In the genomic region with DNA sequence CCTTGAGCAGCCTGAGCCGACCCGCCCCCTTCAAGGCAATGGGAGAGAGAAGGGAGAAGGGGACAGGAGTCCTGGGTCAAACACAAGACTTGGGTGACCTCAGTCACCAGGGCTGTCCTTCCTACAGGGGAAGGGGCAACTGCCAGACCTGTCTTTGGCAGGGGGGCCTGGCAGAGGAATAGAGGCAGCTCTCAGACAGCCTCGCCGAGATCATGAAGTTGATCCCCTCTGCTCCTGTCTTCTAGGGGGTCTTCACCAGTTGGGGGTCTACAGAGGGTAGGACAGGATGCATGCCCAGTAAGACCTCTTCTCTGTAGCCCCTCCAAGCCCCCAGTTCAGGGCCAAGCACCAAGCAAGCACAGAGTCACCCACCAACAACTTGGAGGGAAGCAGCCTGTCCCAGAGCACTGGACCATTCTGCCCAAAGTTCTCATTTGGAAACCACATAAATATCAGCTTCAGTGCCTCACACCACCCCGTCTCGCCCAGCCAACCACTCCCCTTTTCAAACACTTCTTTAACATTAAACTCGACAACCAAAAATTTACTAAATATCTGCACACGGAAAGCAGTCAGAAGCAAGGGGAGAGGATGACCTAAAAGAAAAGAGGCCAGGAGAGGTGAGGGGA, we compare ENCODE assay signal across 9 cellular contexts. TPM values are rescaled to one million over a fixed set of nuclear protein-coding genes. Genes with fewer than 3 reads are reported as not detected.
DNase-seq lines count a peak whose midpoint lies in the region; ATAC-seq and TF ChIP-seq lines count a peak whose summit lies in the region.
"Had no signal": no experiment of that assay in that cellular context is flagged by ENCODE, and none has a peak within 500 bp of the region (broad histone marks: within the 10 kb centered on the region; RNA-seq: fewer than 3 reads in every experiment).

No MANE protein-coding gene starts in this region.

- peaks cover 53% of the 10 kb centered on the region for H3K4me1 Mint-ChIP-seq in WTC11

- H3K9me3 ChIP-seq in hepatocyte (ENCODE audit: low read depth): no peaks in the 10 kb centered on the region
- no peaks in the 10 kb centered on the region for H3K9me3 ChIP-seq in thoracic aorta
- H3K9me3 ChIP-seq: SJSA1 had no signal

- peaks cover 26% of the 10 kb centered on the region for H4K20me1 ChIP-seq in hepatocyte (ENCODE audit: insufficient read depth, poor library complexity, severe bottlenecking)

- H3K4me1 ChIP-seq in hepatocyte (ENCODE audit: insufficient read depth) (peaks cover 61% of the 10 kb centered on the region), thoracic aorta (ENCODE audit: control insufficient read depth in 1 of 2, low read depth in 2 of 2) (peaks cover 23 to 54% of the 10 kb centered on the region in 2 donors)

- no peak for TF ChIP-seq CTCF in WTC11 (IDR thresholded peaks at IDR 0.05)
- no peak for TF ChIP-seq CTCF in hepatocyte (IDR thresholded peaks at IDR 0.05; ENCODE audit: poor library complexity)
- TF ChIP-seq CTCF in thoracic aorta (IDR thresholded peaks at IDR 0.05): no peak

- H3K9me3 Mint-ChIP-seq in WTC11: no peaks in the 10 kb centered on the region

- no peak overlapping the region for H2AFZ ChIP-seq in hepatocyte

- ATAC-seq in WTC11 (no peak), thoracic aorta (ENCODE audit: insufficient number of reproducible peaks, low FRiP score, low read depth) (no peak), GM21723 (IDR thresholded peaks at IDR 0.05; ENCODE audit: unreplicated experiment) (no peak)

- H3K4me3 ChIP-seq in hepatocyte (peak overlapping the region; percentile 29), thoracic aorta (peak overlapping the region; percentile 74)
- H3K4me3 ChIP-seq: SJSA1 had no signal

- peak overlapping the region; percentile 69 for H3K4me3 Mint-ChIP-seq in WTC11

- H3K27me3 Mint-ChIP-seq in WTC11 (ENCODE audit: low read depth): peaks cover 6% of the 10 kb centered on the region

- H3K4me2 ChIP-seq in hepatocyte: peak overlapping the region; percentile 84

- no peak overlapping the region for H3K27ac Mint-ChIP-seq in WTC11

- no peak for DNase-seq in WTC11 (ENCODE audit: low spot score)
- DNase-seq in hepatocyte (ENCODE audit: low spot score): no peak
- DNase-seq in thoracic aorta (ENCODE audit: low spot score): no peak
- no peak for DNase-seq in stimulated activated naive CD4-positive, alpha-beta T cell treated with Interleukin-2 at 50 U/mL for 16 hours (lab: John Stamatoyannopoulos, UW)
- DNase-seq: dermis blood vessel endothelial cell; kidney; stimulated activated CD4-positive, alpha-beta T cell treated with anti-CD3 and anti-CD28 coated beads, Interleukin-2, amount 100 ng/mL, for 24 hours had no signal

- WGBS in hepatocyte (ENCODE audit: low lambda C conversion rate, missing lambda C conversion rate): 65% methylated on average over 8 of the region's 8 CpGs

- H3K27ac ChIP-seq in hepatocyte (peak overlapping the region; percentile 93), thoracic aorta (peak overlapping the region; percentile 79 to 83)
- H3K27ac ChIP-seq: SJSA1 had no signal

- H3K9me2 ChIP-seq in hepatocyte (replicated peaks; ENCODE audit: insufficient read depth): no peaks in the 10 kb centered on the region

- POLR2A ChIA-PET in WTC11 (lab: Charles Lee): no interaction called here

- CTCF ChIA-PET in WTC11 (lab: Charles Lee): interaction anchor here (1.0 to 8.2 kb wide), 8 partner anchors 16 to 178 kb away, joined by 3 to 80 read pairs (median 10); partner anchors contain the start of genes CIAPIN1, COQ9 and POLR2C

- H3K27me3 ChIP-seq in hepatocyte (no peaks in the 10 kb centered on the region), thoracic aorta (replicated peaks; ENCODE audit: insufficient read depth) (no peaks in the 10 kb centered on the region)
- H3K27me3 ChIP-seq: SJSA1 had no signal

- peaks cover 66% of the 10 kb centered on the region for H3K79me2 ChIP-seq in hepatocyte

- H3K36me3 Mint-ChIP-seq in WTC11: 0 out of 2 replicates have a peak, but pooled peaks cover 2% of the 10 kb centered on the region

- no peaks in the 10 kb centered on the region for H3K36me3 ChIP-seq in hepatocyte (replicated peaks; ENCODE audit: insufficient read depth, low read depth)
- H3K36me3 ChIP-seq in thoracic aorta: peaks cover 12% of the 10 kb centered on the region

TF ChIP-seq in WTC11, 78 proteins besides CTCF, POLR2A, EP300 and RAD21:
- no peak for TF ChIP-seq RORB (CRISPR knock-in tag; IDR thresholded peaks at IDR 0.05)
- no peak for TF ChIP-seq MLX (CRISPR knock-in tag; IDR thresholded peaks at IDR 0.05)
- no peak for TF ChIP-seq NR2C2 (CRISPR knock-in tag; IDR thresholded peaks at IDR 0.05)
- no peak for TF ChIP-seq EMX1 (CRISPR knock-in tag; IDR thresholded peaks at IDR 0.05)
- TF ChIP-seq, protein P1, sequence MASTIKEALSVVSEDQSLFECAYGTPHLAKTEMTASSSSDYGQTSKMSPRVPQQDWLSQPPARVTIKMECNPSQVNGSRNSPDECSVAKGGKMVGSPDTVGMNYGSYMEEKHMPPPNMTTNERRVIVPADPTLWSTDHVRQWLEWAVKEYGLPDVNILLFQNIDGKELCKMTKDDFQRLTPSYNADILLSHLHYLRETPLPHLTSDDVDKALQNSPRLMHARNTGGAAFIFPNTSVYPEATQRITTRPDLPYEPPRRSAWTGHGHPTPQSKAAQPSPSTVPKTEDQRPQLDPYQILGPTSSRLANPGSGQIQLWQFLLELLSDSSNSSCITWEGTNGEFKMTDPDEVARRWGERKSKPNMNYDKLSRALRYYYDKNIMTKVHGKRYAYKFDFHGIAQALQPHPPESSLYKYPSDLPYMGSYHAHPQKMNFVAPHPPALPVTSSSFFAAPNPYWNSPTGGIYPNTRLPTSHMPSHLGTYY (CRISPR knock-in tag; IDR thresholded peaks at IDR 0.05): no peak
- no peak for TF ChIP-seq ELF4 (CRISPR knock-in tag; IDR thresholded peaks at IDR 0.05; ENCODE audit: low read depth)
- TF ChIP-seq MXD4 (CRISPR knock-in tag; IDR thresholded peaks at IDR 0.05; ENCODE audit: borderline replicate concordance): no peak
- no peak for TF ChIP-seq NR3C1 (CRISPR knock-in tag; conservative IDR thresholded peaks at IDR 0.05; ENCODE audit: low read depth)
- no peak for TF ChIP-seq GRHL2 (CRISPR knock-in tag; IDR thresholded peaks at IDR 0.05; ENCODE audit: insufficient replicate concordance, severe bottlenecking)
- TF ChIP-seq MYBL2 (CRISPR knock-in tag; IDR thresholded peaks at IDR 0.05): no peak
- TF ChIP-seq OVOL2 (CRISPR knock-in tag; IDR thresholded peaks at IDR 0.05; ENCODE audit: borderline replicate concordance): no peak
- TF ChIP-seq FOXP1 (CRISPR knock-in tag; IDR thresholded peaks at IDR 0.05; ENCODE audit: borderline replicate concordance): no peak
- TF ChIP-seq TP53 (CRISPR knock-in tag; IDR thresholded peaks at IDR 0.05): no peak
- no peak for TF ChIP-seq TEAD4 (CRISPR knock-in tag; IDR thresholded peaks at IDR 0.05)
- TF ChIP-seq FOXK1 (CRISPR knock-in tag; IDR thresholded peaks at IDR 0.05): no peak
- TF ChIP-seq, protein P2, sequence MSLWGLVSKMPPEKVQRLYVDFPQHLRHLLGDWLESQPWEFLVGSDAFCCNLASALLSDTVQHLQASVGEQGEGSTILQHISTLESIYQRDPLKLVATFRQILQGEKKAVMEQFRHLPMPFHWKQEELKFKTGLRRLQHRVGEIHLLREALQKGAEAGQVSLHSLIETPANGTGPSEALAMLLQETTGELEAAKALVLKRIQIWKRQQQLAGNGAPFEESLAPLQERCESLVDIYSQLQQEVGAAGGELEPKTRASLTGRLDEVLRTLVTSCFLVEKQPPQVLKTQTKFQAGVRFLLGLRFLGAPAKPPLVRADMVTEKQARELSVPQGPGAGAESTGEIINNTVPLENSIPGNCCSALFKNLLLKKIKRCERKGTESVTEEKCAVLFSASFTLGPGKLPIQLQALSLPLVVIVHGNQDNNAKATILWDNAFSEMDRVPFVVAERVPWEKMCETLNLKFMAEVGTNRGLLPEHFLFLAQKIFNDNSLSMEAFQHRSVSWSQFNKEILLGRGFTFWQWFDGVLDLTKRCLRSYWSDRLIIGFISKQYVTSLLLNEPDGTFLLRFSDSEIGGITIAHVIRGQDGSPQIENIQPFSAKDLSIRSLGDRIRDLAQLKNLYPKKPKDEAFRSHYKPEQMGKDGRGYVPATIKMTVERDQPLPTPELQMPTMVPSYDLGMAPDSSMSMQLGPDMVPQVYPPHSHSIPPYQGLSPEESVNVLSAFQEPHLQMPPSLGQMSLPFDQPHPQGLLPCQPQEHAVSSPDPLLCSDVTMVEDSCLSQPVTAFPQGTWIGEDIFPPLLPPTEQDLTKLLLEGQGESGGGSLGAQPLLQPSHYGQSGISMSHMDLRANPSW (CRISPR knock-in tag; conservative IDR thresholded peaks at IDR 0.05; ENCODE audit: low read depth): no peak

RNA-seq across cellular contexts. Expression of gene DOK4, which starts 7.8 kb away (rescaled TPM):
- total RNA-seq in WTC11 (2021) (21.8 to 25.0 TPM (median 21.9 TPM) in 3 replicates), hepatocyte (112 and 122 TPM in 2 replicates), thoracic aorta (10 to 100 TPM; 43.2 to 70.1 TPM)
- polyA plus RNA-seq in hepatocyte: 96.3 and 106 TPM in 2 replicates

RNA-seq across cellular contexts. Expression of gene POLR2C, which starts 16.0 kb away (rescaled TPM):
- total RNA-seq in WTC11 (2021): 67.9 to 75.4 TPM (median 67.9 TPM) in 3 replicates
- 92.5 and 101 TPM in 2 replicates for total RNA-seq in hepatocyte
- polyA plus RNA-seq in hepatocyte: 49.0 and 56.6 TPM in 2 replicates
- 100 to 1,000 TPM; 110 to 130 TPM for total RNA-seq in thoracic aorta

RNA-seq across cellular contexts. Expression of gene COQ9, which starts 31.2 kb away (rescaled TPM):
- total RNA-seq in WTC11 (2021) (39.2 to 40.2 TPM (median 39.8 TPM) in 3 replicates), hepatocyte (57.1 and 61.9 TPM in 2 replicates), thoracic aorta (10 to 100 TPM; 29.5 to 33.5 TPM)
- 63.2 and 81.5 TPM in 2 replicates for polyA plus RNA-seq in hepatocyte

RNA-seq across cellular contexts. Expression of gene CIAPIN1, which starts 31.3 kb away (rescaled TPM):
- 85.9 to 94.7 TPM (median 87.9 TPM) in 3 replicates for total RNA-seq in WTC11 (2021)
- total RNA-seq in hepatocyte: 53.1 and 54.2 TPM in 2 replicates
- 53.7 and 56.1 TPM in 2 replicates for polyA plus RNA-seq in hepatocyte
- total RNA-seq in thoracic aorta: 10 to 100 TPM; 18.1 to 25.0 TPM

RNA-seq across cellular contexts. Expression of gene CCDC102A, which starts 57.9 kb away (rescaled TPM):
- total RNA-seq in WTC11 (2021) (5.2 to 7.1 TPM (median 6.8 TPM) in 3 replicates), hepatocyte (10.5 and 11.4 TPM in 2 replicates), thoracic aorta (10 to 100 TPM; 26.4 to 43.2 TPM)
- 13.1 and 17.2 TPM in 2 replicates for polyA plus RNA-seq in hepatocyte
